In genomic region chr10:26603283-26603682, GRCh38 we compare ENCODE assay signal across 8 cellular contexts.
DNase-seq lines count a peak whose midpoint lies in the region; FAIRE-seq and TF ChIP-seq lines count a peak whose summit lies in the region.
"Not testable (repeated sequence)": the region's sequence is repeated elsewhere in the genome, so short reads cannot be mapped to it uniquely, and the experiment has no call there.

No MANE protein-coding gene starts in this region.

- H3K9me3 Mint-ChIP-seq in HFFc6, result not testable (repeated sequence)

- peak; percentile 95 for FAIRE-seq in small intestine (lab: Jason Lieb, UNC)

- DNase-seq in ACHN (peak; percentile 34), ELR (ENCODE audit: low read depth) (peak; percentile 65), HFFc6 (peak; percentile 54), RPMI7951 (ENCODE audit: low read depth) (peak; percentile 60), astrocyte of the spinal cord (ENCODE audit: low read depth, low spot score) (peak; percentile 13), fibroblast of mammary gland (ENCODE audit: low read depth) (peak; percentile 58), kidney tubule cell (ENCODE audit: low spot score) (peak; percentile 48), small intestine (peak; percentile 55)

- H3K27me3 ChIP-seq in small intestine (ENCODE audit: control insufficient read depth in 2 of 2, insufficient read depth in 2 of 2, low read length in 2 of 2), result not testable (repeated sequence)

- in situ Hi-C loops in ACHN (cut with HindIII; ENCODE audit: low pct_ligation_motif_present, low pct_unique_long_range_greater_than_20kb, low sequenced_read_pairs); astrocyte of the spinal cord (cut with HindIII; ENCODE audit: low sequenced_read_pairs): not testable (repeated sequence)

- not testable (repeated sequence) for H3K4me1 ChIP-seq in small intestine (ENCODE audit: control insufficient read depth in 2 of 2, insufficient read depth in 1 of 2, low read depth in 1 of 2, low read length in 1 of 2)

- not testable (repeated sequence) for H3K36me3 Mint-ChIP-seq in HFFc6 (ENCODE audit: low read depth)

- 33 to 74% (median 42%) methylated on average over 2 of the region's 2 CpGs for WGBS in small intestine, 3 donors

- not testable (repeated sequence) for H3K4me1 Mint-ChIP-seq in HFFc6 (ENCODE audit: low read depth)

- H3K9me3 ChIP-seq in small intestine (ENCODE audit: control insufficient read depth, low read depth), result not testable (repeated sequence)

- H3K27ac Mint-ChIP-seq in HFFc6, result not testable (repeated sequence)

- H3K36me3 ChIP-seq in small intestine (ENCODE audit: control insufficient read depth in 2 of 2, insufficient read depth in 2 of 2, low read length in 2 of 2), result not testable (repeated sequence)

- not testable (repeated sequence) for H3K4me3 ChIP-seq in astrocyte of the spinal cord (ENCODE audit: low read depth, low read length); fibroblast of mammary gland (ENCODE audit: control insufficient read depth, low read depth, low read length); small intestine (ENCODE audit: low read depth in 1 of 2, low read length in 2 of 2)

- not testable (repeated sequence) for TF ChIP-seq CTCF in HFFc6 (IDR thresholded peaks at IDR 0.05); astrocyte of the spinal cord (IDR thresholded peaks at IDR 0.05; ENCODE audit: low read depth, low read length); fibroblast of mammary gland (conservative IDR thresholded peaks at IDR 0.05; ENCODE audit: control insufficient read depth, insufficient read depth, low read depth, low read length)

- not testable (repeated sequence) for H3K4me3 Mint-ChIP-seq in HFFc6

- not testable (repeated sequence) for H3K27ac ChIP-seq in small intestine (ENCODE audit: low read depth in 1 of 2, low read length in 1 of 2)

- not testable (repeated sequence) for H3K27me3 Mint-ChIP-seq in HFFc6 (ENCODE audit: insufficient read depth)

Comparison
In these comparisons a context has a peak if more than half of its experiments do, and no peak if none do; other contexts are left out.
1. DNase-seq: peak in every context shown above with its lines; median percentile 65 in ELR; 60 in RPMI7951; 58 in fibroblast of mammary gland; 55 in small intestine; 54 in HFFc6; 48 in kidney tubule cell; 34 in ACHN; 13 in astrocyte of the spinal cord.